8 cellular contexts compared by ENCODE assay signal in genomic region chr1:156571959-156572662, GRCh38.
DNase-seq lines count a peak whose midpoint lies in the region; ATAC-seq and TF ChIP-seq lines count a peak whose summit lies in the region.

A gene with protein sequence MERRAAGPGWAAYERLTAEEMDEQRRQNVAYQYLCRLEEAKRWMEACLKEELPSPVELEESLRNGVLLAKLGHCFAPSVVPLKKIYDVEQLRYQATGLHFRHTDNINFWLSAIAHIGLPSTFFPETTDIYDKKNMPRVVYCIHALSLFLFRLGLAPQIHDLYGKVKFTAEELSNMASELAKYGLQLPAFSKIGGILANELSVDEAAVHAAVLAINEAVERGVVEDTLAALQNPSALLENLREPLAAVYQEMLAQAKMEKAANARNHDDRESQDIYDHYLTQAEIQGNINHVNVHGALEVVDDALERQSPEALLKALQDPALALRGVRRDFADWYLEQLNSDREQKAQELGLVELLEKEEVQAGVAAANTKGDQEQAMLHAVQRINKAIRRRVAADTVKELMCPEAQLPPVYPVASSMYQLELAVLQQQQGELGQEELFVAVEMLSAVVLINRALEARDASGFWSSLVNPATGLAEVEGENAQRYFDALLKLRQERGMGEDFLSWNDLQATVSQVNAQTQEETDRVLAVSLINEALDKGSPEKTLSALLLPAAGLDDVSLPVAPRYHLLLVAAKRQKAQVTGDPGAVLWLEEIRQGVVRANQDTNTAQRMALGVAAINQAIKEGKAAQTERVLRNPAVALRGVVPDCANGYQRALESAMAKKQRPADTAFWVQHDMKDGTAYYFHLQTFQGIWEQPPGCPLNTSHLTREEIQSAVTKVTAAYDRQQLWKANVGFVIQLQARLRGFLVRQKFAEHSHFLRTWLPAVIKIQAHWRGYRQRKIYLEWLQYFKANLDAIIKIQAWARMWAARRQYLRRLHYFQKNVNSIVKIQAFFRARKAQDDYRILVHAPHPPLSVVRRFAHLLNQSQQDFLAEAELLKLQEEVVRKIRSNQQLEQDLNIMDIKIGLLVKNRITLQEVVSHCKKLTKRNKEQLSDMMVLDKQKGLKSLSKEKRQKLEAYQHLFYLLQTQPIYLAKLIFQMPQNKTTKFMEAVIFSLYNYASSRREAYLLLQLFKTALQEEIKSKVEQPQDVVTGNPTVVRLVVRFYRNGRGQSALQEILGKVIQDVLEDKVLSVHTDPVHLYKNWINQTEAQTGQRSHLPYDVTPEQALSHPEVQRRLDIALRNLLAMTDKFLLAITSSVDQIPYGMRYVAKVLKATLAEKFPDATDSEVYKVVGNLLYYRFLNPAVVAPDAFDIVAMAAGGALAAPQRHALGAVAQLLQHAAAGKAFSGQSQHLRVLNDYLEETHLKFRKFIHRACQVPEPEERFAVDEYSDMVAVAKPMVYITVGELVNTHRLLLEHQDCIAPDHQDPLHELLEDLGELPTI (N-terminal part only) (minus strand): TSS chr1:156572565. CDS start chr1:156572529, 36 bp downstream.

- ATAC-seq in HG03159 (IDR thresholded peaks at IDR 0.05; ENCODE audit: unreplicated experiment), result peak; percentile 72
- no peak for ATAC-seq in GM19328 (IDR thresholded peaks at IDR 0.05; ENCODE audit: unreplicated experiment)

- H3K4me3 ChIP-seq in choroid plexus epithelial cell (ENCODE audit: low read depth, low read length), result peak within 1 kb of the TSS; percentile 68

- no peak for TF ChIP-seq CTCF in choroid plexus epithelial cell (conservative IDR thresholded peaks at IDR 0.05; ENCODE audit: low read depth, low read length)

- peak; percentile 81 for DNase-seq in NCI-H510A (lab: John Stamatoyannopoulos, UW)
- DNase-seq in activated CD4-positive, alpha-beta T cell treated with anti-CD3 and anti-CD28 coated beads for 24 hours (ENCODE audit: low read depth in 2 of 2), result peak; percentile 46 to 60
- DNase-seq in choroid plexus epithelial cell (ENCODE audit: low read depth), result peak; percentile 88
- DNase-seq in kidney tubule cell (ENCODE audit: low spot score), result peak; percentile 88
- peak; percentile 85 for DNase-seq in stimulated activated CD4-positive, alpha-beta T cell treated with anti-CD3 and anti-CD28 coated beads, Interleukin-15, amount 100 ng/mL, for 24 hours

- TF ChIP-seq POLR2A in GM15510 (IDR thresholded peaks at IDR 0.05; ENCODE audit: borderline replicate concordance, extremely low read depth, insufficient read length), result peak; percentile 20
